1 cellular context compared by ENCODE assay signal in the genomic region with DNA sequence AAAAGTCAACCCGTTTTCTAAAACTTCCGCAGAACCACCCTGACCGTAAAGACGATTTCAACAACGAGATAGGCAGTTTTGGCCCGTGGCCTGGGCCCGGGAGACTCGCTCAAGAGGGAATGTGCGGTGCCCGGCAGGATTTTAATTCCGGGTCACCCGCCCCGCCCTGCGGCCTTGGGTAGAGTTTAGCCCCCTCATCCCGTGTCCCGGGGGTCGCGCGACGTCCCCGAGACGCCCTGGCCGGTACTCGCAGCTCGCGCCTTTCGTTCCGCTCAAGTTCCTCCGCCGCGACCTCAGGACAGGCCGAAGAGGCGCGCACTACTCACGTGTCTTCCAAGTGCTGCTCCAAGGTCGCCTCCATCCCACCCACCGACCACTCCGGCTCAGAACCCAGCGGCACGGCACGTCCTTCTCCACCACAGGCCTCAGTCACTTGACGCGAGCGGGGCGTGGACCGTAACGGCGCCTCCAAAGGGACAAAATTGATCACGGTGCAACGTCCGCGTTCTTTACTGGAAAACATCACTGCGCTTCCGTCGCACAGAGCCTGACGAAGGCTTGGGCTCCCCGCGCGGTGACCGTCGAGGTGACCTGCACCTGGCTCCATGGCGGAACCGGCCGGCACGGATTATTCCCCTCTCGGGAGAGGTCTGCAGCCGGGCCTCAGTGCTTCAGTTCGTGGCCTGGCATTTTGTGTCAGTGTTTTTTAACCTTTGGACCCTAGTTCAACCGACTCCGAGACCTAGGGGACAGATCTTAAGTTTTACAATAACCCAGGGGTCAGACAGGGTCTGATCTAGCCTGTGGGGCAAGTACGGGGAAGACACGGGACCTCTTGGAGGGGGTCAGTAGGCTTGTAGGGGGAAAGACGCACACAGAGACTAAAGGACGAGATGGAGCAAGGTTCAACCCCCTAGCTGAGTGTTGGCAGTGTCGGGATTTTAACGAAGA.
TF ChIP-seq lines count a peak whose summit lies in the region.

A gene (minus strand): TSS at position 435 of the 951 bp plus-strand sequence. CDS start 74 bp downstream, at position 361.

TF ChIP-seq in HepG2, 621 proteins besides CTCF, POLR2A, EP300 and RAD21 (continued from another document and continues in another):
- TF ChIP-seq, protein P1, sequence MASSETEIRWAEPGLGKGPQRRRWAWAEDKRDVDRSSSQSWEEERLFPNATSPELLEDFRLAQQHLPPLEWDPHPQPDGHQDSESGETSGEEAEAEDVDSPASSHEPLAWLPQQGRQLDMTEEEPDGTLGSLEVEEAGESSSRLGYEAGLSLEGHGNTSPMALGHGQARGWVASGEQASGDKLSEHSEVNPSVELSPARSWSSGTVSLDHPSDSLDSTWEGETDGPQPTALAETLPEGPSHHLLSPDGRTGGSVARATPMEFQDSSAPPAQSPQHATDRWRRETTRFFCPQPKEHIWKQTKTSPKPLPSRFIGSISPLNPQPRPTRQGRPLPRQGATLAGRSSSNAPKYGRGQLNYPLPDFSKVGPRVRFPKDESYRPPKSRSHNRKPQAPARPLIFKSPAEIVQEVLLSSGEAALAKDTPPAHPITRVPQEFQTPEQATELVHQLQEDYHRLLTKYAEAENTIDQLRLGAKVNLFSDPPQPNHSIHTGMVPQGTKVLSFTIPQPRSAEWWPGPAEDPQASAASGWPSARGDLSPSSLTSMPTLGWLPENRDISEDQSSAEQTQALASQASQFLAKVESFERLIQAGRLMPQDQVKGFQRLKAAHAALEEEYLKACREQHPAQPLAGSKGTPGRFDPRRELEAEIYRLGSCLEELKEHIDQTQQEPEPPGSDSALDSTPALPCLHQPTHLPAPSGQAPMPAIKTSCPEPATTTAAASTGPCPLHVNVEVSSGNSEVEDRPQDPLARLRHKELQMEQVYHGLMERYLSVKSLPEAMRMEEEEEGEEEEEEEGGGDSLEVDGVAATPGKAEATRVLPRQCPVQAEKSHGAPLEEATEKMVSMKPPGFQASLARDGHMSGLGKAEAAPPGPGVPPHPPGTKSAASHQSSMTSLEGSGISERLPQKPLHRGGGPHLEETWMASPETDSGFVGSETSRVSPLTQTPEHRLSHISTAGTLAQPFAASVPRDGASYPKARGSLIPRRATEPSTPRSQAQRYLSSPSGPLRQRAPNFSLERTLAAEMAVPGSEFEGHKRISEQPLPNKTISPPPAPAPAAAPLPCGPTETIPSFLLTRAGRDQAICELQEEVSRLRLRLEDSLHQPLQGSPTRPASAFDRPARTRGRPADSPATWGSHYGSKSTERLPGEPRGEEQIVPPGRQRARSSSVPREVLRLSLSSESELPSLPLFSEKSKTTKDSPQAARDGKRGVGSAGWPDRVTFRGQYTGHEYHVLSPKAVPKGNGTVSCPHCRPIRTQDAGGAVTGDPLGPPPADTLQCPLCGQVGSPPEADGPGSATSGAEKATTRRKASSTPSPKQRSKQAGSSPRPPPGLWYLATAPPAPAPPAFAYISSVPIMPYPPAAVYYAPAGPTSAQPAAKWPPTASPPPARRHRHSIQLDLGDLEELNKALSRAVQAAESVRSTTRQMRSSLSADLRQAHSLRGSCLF (CRISPR knock-in tag; IDR thresholded peaks at IDR 0.05; ENCODE audit: borderline replicate concordance), result 0 out of 2 replicates have a peak, but pooled peaks have one; percentile 77
- TF ChIP-seq ZSCAN21 (CRISPR knock-in tag; IDR thresholded peaks at IDR 0.05; ENCODE audit: borderline replicate concordance), result peak; percentile 98
- no peak for TF ChIP-seq ZNF569 (CRISPR knock-in tag; IDR thresholded peaks at IDR 0.05; ENCODE audit: borderline replicate concordance)
- TF ChIP-seq, protein P2, sequence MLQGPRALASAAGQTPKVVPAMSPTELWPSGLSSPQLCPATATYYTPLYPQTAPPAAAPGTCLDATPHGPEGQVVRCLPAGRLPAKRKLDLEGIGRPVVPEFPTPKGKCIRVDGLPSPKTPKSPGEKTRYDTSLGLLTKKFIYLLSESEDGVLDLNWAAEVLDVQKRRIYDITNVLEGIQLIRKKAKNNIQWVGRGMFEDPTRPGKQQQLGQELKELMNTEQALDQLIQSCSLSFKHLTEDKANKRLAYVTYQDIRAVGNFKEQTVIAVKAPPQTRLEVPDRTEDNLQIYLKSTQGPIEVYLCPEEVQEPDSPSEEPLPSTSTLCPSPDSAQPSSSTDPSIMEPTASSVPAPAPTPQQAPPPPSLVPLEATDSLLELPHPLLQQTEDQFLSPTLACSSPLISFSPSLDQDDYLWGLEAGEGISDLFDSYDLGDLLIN (CRISPR knock-in tag; IDR thresholded peaks at IDR 0.05; ENCODE audit: borderline replicate concordance), result peak; percentile 18; the same call in 1 of the 2 replicates
- TF ChIP-seq SAFB2 (CRISPR knock-in tag; IDR thresholded peaks at IDR 0.05; ENCODE audit: borderline replicate concordance, low read depth), result peak; percentile 90; the same call in 1 of the 2 replicates
- TF ChIP-seq TMF1 (CRISPR knock-in tag; IDR thresholded peaks at IDR 0.05; ENCODE audit: low read depth), result peak; percentile 73
- peak; percentile 86; the same call in 2 of the 3 replicates for TF ChIP-seq MXI1 (IDR thresholded peaks at IDR 0.05; ENCODE audit: borderline replicate concordance, low read depth, low read length)
- peak; percentile 97 for TF ChIP-seq KDM2A (CRISPR knock-in tag; IDR thresholded peaks at IDR 0.05; ENCODE audit: borderline replicate concordance, low read depth)
- TF ChIP-seq TAF1 (CRISPR knock-in tag; IDR thresholded peaks at IDR 0.05), result peak; percentile 96
- TF ChIP-seq ESRRA (CRISPR knock-in tag; IDR thresholded peaks at IDR 0.05; ENCODE audit: low read depth), result peak; percentile 90
- no peak for TF ChIP-seq ZSCAN20 (CRISPR knock-in tag; IDR thresholded peaks at IDR 0.05; ENCODE audit: borderline replicate concordance)
- TF ChIP-seq NFE2L1 (CRISPR knock-in tag; IDR thresholded peaks at IDR 0.05; ENCODE audit: borderline replicate concordance), result peak; percentile 52; the same call in 1 of the 2 replicates
- peak; percentile 92 for TF ChIP-seq HNRNPLL (IDR thresholded peaks at IDR 0.05; ENCODE audit: low read depth, low read length, poor library complexity, severe bottlenecking)
- TF ChIP-seq ZNF839 (CRISPR knock-in tag; IDR thresholded peaks at IDR 0.05; ENCODE audit: borderline replicate concordance), result peak; percentile 36; the same call in 1 of the 2 replicates
- peak; percentile 94 for TF ChIP-seq ARID2 (CRISPR knock-in tag; IDR thresholded peaks at IDR 0.05; ENCODE audit: borderline replicate concordance)
- no peak; the same call in 1 of the 2 replicates for TF ChIP-seq SATB2 (CRISPR knock-in tag; IDR thresholded peaks at IDR 0.05)
- no peak for TF ChIP-seq CAMTA2 (CRISPR knock-in tag; IDR thresholded peaks at IDR 0.05; ENCODE audit: borderline replicate concordance)
- TF ChIP-seq, protein P3, sequence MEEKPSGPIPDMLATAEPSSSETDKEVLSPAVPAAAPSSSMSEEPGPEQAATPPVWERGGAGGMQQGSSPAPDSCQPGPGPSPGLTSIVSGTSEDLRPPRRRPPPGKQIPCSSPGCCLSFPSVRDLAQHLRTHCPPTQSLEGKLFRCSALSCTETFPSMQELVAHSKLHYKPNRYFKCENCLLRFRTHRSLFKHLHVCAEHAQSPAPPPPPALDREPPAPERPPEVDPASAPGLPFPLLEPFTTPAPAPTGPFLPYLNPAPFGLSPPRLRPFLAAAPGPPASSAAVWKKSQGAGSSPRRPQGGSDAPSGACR (CRISPR knock-in tag; IDR thresholded peaks at IDR 0.05), result peak; percentile 82; the same call in 1 of the 2 replicates
- peak; percentile 84 for TF ChIP-seq ZNF567 (CRISPR knock-in tag; IDR thresholded peaks at IDR 0.05; ENCODE audit: borderline replicate concordance)
- TF ChIP-seq HCFC1 (IDR thresholded peaks at IDR 0.05; ENCODE audit: low read depth, low read length), result peak; percentile 68
- no peak for TF ChIP-seq KDM1A (CRISPR knock-in tag; IDR thresholded peaks at IDR 0.05)
- peak; percentile 96 for TF ChIP-seq MEIS1 (CRISPR knock-in tag; IDR thresholded peaks at IDR 0.05; ENCODE audit: borderline replicate concordance)
- TF ChIP-seq MED1 (CRISPR knock-in tag; IDR thresholded peaks at IDR 0.05), result peak; percentile 88
- TF ChIP-seq, protein P4, sequence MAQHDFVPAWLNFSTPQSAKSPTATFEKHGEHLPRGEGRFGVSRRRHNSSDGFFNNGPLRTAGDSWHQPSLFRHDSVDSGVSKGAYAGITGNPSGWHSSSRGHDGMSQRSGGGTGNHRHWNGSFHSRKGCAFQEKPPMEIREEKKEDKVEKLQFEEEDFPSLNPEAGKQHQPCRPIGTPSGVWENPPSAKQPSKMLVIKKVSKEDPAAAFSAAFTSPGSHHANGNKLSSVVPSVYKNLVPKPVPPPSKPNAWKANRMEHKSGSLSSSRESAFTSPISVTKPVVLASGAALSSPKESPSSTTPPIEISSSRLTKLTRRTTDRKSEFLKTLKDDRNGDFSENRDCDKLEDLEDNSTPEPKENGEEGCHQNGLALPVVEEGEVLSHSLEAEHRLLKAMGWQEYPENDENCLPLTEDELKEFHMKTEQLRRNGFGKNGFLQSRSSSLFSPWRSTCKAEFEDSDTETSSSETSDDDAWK (CRISPR knock-in tag; IDR thresholded peaks at IDR 0.05), result no peak
- no peak for TF ChIP-seq NR2F2 (IDR thresholded peaks at IDR 0.05; ENCODE audit: borderline replicate concordance, low read depth)
- peak; percentile 72; the same call in 1 of the 2 replicates for TF ChIP-seq ZKSCAN8 (CRISPR knock-in tag; IDR thresholded peaks at IDR 0.05; ENCODE audit: borderline replicate concordance)
- TF ChIP-seq RXRA (CRISPR knock-in tag; IDR thresholded peaks at IDR 0.05), result peak; percentile 88; the same call in 1 of the 2 replicates
- no peak for TF ChIP-seq KAT2B (IDR thresholded peaks at IDR 0.05; ENCODE audit: borderline replicate concordance, low read depth, low read length)
- no peak; the same call in 1 of the 2 replicates for TF ChIP-seq GPN1 (CRISPR knock-in tag; IDR thresholded peaks at IDR 0.05; ENCODE audit: borderline replicate concordance)
- TF ChIP-seq, protein P5, sequence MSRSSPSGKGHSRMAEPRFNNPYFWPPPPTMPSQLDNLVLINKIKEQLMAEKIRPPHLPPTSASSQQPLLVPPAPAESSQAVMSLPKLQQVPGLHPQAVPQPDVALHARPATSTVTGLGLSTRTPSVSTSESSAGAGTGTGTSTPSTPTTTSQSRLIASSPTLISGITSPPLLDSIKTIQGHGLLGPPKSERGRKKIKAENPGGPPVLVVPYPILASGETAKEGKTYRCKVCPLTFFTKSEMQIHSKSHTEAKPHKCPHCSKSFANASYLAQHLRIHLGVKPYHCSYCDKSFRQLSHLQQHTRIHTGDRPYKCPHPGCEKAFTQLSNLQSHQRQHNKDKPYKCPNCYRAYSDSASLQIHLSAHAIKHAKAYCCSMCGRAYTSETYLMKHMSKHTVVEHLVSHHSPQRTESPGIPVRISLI (CRISPR knock-in tag; IDR thresholded peaks at IDR 0.05; ENCODE audit: borderline replicate concordance), result peak; percentile 74; the same call in 1 of the 2 replicates
- peak; percentile 96 for TF ChIP-seq ZC3H13 (CRISPR knock-in tag; IDR thresholded peaks at IDR 0.05)
- peak; percentile 53; the same call in 1 of the 2 replicates for TF ChIP-seq ZNF264 (CRISPR knock-in tag; IDR thresholded peaks at IDR 0.05)
- TF ChIP-seq KDM4B (CRISPR knock-in tag; IDR thresholded peaks at IDR 0.05), result peak; percentile 67; the same call in 1 of the 2 replicates
- TF ChIP-seq EZH2 (conservative IDR thresholded peaks at IDR 0.05; ENCODE audit: low read depth, low read length), result no peak
- peak; percentile 94 for TF ChIP-seq CREB1 (IDR thresholded peaks at IDR 0.05)
- TF ChIP-seq CREB1 (CRISPR knock-in tag; IDR thresholded peaks at IDR 0.05), result peak; percentile 97
- no peak for TF ChIP-seq ATM (IDR thresholded peaks at IDR 0.05; ENCODE audit: borderline replicate concordance)
- peak; percentile 82 for TF ChIP-seq ATF7-NPFF (CRISPR knock-in tag; IDR thresholded peaks at IDR 0.05; ENCODE audit: low read depth)
- TF ChIP-seq KLF9 (CRISPR knock-in tag; IDR thresholded peaks at IDR 0.05; ENCODE audit: low read depth), result no peak
- TF ChIP-seq, protein P6, sequence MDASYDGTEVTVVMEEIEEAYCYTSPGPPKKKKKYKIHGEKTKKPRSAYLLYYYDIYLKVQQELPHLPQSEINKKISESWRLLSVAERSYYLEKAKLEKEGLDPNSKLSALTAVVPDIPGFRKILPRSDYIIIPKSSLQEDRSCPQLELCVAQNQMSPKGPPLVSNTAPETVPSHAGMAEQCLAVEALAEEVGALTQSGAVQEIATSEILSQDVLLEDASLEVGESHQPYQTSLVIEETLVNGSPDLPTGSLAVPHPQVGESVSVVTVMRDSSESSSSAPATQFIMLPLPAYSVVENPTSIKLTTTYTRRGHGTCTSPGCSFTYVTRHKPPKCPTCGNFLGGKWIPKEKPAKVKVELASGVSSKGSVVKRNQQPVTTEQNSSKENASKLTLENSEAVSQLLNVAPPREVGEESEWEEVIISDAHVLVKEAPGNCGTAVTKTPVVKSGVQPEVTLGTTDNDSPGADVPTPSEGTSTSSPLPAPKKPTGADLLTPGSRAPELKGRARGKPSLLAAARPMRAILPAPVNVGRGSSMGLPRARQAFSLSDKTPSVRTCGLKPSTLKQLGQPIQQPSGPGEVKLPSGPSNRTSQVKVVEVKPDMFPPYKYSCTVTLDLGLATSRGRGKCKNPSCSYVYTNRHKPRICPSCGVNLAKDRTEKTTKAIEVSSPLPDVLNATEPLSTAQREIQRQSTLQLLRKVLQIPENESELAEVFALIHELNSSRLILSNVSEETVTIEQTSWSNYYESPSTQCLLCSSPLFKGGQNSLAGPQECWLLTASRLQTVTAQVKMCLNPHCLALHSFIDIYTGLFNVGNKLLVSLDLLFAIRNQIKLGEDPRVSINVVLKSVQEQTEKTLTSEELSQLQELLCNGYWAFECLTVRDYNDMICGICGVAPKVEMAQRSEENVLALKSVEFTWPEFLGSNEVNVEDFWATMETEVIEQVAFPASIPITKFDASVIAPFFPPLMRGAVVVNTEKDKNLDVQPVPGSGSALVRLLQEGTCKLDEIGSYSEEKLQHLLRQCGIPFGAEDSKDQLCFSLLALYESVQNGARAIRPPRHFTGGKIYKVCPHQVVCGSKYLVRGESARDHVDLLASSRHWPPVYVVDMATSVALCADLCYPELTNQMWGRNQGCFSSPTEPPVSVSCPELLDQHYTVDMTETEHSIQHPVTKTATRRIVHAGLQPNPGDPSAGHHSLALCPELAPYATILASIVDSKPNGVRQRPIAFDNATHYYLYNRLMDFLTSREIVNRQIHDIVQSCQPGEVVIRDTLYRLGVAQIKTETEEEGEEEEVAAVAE (CRISPR knock-in tag; IDR thresholded peaks at IDR 0.05; ENCODE audit: borderline replicate concordance), result peak; percentile 91
- TF ChIP-seq ZFYVE20 (CRISPR knock-in tag; IDR thresholded peaks at IDR 0.05; ENCODE audit: borderline replicate concordance, low read depth), result 0 out of 2 replicates have a peak, but pooled peaks have one; percentile 53
- peak; percentile 98 for TF ChIP-seq ZMAT3 (CRISPR knock-in tag; conservative IDR thresholded peaks at IDR 0.05)
